ENCODE assay signal across 14 cellular contexts in genomic region chr10:124065382-124066155, GRCh38. TPM values are rescaled to one million over a fixed set of nuclear protein-coding genes. Genes with fewer than 3 reads are reported as not detected.
DNase-seq lines count a peak whose midpoint lies in the region; ATAC-seq and TF ChIP-seq lines count a peak whose summit lies in the region.
"Had no signal": no experiment of that assay in that cellular context is flagged by ENCODE, and none has a peak within 500 bp of the region (broad histone marks: within the 10 kb centered on the region; RNA-seq: fewer than 3 reads in every experiment).

No MANE protein-coding gene starts in this region.

- H3K4me3 ChIP-seq in KMS-11 (IDR thresholded peaks at IDR 0.05; ENCODE audit: insufficient read depth, low read depth, low read length) = no peak overlapping the region
- H3K4me3 ChIP-seq in body of pancreas = no peak overlapping the region
- H3K4me3 ChIP-seq in mesendoderm (ENCODE audit: low read length) = no peak overlapping the region
- no peak overlapping the region for H3K4me3 ChIP-seq in transverse colon

- WGBS in body of pancreas, 2 donors = 31 to 39% methylated on average over 12 of the region's 12 CpGs
- WGBS in mesendoderm (ENCODE audit: extremely low coverage, insufficient coverage, low lambda C conversion rate) = no CpG with 5 or more reads among the region's 12 CpGs
- WGBS in transverse colon (ENCODE audit: low coverage in 1 of 2), 2 donors = 39 to 43% methylated on average over 11 to 12 of the region's 12 CpGs

- H3K4me1 ChIP-seq in KMS-11 (ENCODE audit: low read depth, poor library complexity, severe bottlenecking) (peaks cover 92% of the 10 kb centered on the region), body of pancreas (peaks cover 49% of the 10 kb centered on the region), mesendoderm (ENCODE audit: control insufficient read depth, low read depth, low read length) (peaks cover 9% of the 10 kb centered on the region), transverse colon (peaks cover 11 to 59% (median 19%) of the 10 kb centered on the region in 4 donors)

- H3K79me2 ChIP-seq in KMS-11 (ENCODE audit: insufficient read depth, low read depth) (peaks cover 99% of the 10 kb centered on the region), mesendoderm (ENCODE audit: control insufficient read depth, insufficient read depth, low read length) (no peaks in the 10 kb centered on the region)

- no peak overlapping the region for H3K23ac ChIP-seq in mesendoderm (ENCODE audit: low read length)

- ATAC-seq in body of pancreas (no peak), GM19395 (IDR thresholded peaks at IDR 0.05; ENCODE audit: unreplicated experiment) (no peak), GM18868 (IDR thresholded peaks at IDR 0.05; ENCODE audit: unreplicated experiment) (no peak), HG02852 (IDR thresholded peaks at IDR 0.05; ENCODE audit: unreplicated experiment) (no peak)

- TF ChIP-seq POLR2A in body of pancreas (IDR thresholded peaks at IDR 0.05) = no peak
- no peak for TF ChIP-seq POLR2A in transverse colon (IDR thresholded peaks at IDR 0.05)

- no peak overlapping the region for H3K56ac ChIP-seq in mesendoderm (ENCODE audit: low read length)

- peak overlapping the region; percentile 76 for H2BK15ac ChIP-seq in mesendoderm (replicated peaks; ENCODE audit: low read depth)

- peak overlapping the region; percentile 99 for H3K4me2 ChIP-seq in KMS-11
- no peak overlapping the region for H3K4me2 ChIP-seq in mesendoderm (ENCODE audit: low read length)

- H2AK5ac ChIP-seq in mesendoderm (ENCODE audit: low read length) = no peak overlapping the region

- in situ Hi-C loops in transverse colon (cut with MboI; ENCODE audit: low pct_ligation_motif_present in 1 of 4, low pct_unique_long_range_greater_than_20kb in 1 of 4, low sequenced_read_pairs in 3 of 4) = no loop called here

- no peak overlapping the region for H4K8ac ChIP-seq in mesendoderm (ENCODE audit: low read depth, low read length)

- H3K9ac ChIP-seq in KMS-11 (no peak overlapping the region), mesendoderm (ENCODE audit: low read length) (no peak overlapping the region)

- no peak for TF ChIP-seq EP300 in transverse colon (IDR thresholded peaks at IDR 0.05; ENCODE audit: low read depth)

- no peaks in the 10 kb centered on the region; the same call in 1 of the 2 replicates for H4K20me1 ChIP-seq in KMS-11 (ENCODE audit: insufficient read depth)

- no peak for DNase-seq in body of pancreas
- DNase-seq in mesendoderm = peak; percentile 38
- DNase-seq in transverse colon = no peak
- DNase-seq in medulla oblongata (ENCODE audit: extremely low spot score) = no peak
- DNase-seq: activated naive CD4-positive, alpha-beta T cell treated with Interleukin-2 at 50 U/mL for 16 hours; glutamatergic neuron; NCI-H1694; NCI-H526 treated with DMSO at 0.1 percent for 48 hours; Right ventricle myocardium superior had no signal

- H3K4ac ChIP-seq in mesendoderm (ENCODE audit: low read depth, low read length) = no peak overlapping the region

- H3K79me1 ChIP-seq in mesendoderm (ENCODE audit: low read length) = peaks cover 6% of the 10 kb centered on the region

- no peaks in the 10 kb centered on the region for H3K27me3 ChIP-seq in KMS-11 (ENCODE audit: insufficient read depth, low read depth)
- H3K27me3 ChIP-seq in body of pancreas = no peaks in the 10 kb centered on the region
- H3K27me3 ChIP-seq in mesendoderm (ENCODE audit: insufficient read depth, low read length, poor library complexity) = no peaks in the 10 kb centered on the region
- peaks cover 20% of the 10 kb centered on the region for H3K27me3 ChIP-seq in transverse colon

- H3K9me3 ChIP-seq in body of pancreas = no peaks in the 10 kb centered on the region
- H3K9me3 ChIP-seq in transverse colon = no peaks in the 10 kb centered on the region

- H3K36me3 ChIP-seq in KMS-11 (ENCODE audit: insufficient read depth) (no peaks in the 10 kb centered on the region), body of pancreas (replicated peaks in 1 of 2; ENCODE audit: insufficient read depth in 1 of 2, low read depth in 2 of 2) (no peaks in the 10 kb centered on the region), mesendoderm (ENCODE audit: control insufficient read depth, insufficient read depth, low read length) (no peaks in the 10 kb centered on the region), transverse colon (no peaks in the 10 kb centered on the region)

- TF ChIP-seq CTCF in KMS-11 (conservative IDR thresholded peaks at IDR 0.05; ENCODE audit: low read depth, low read length) = no peak
- TF ChIP-seq CTCF in body of pancreas (IDR thresholded peaks at IDR 0.05) = no peak
- TF ChIP-seq CTCF in transverse colon (IDR thresholded peaks at IDR 0.05) = no peak

- peak overlapping the region; percentile 46 for H3K27ac ChIP-seq in KMS-11
- H3K27ac ChIP-seq in body of pancreas = peak overlapping the region in 3 of 4 donors; percentile 68 to 79 (median 78)
- no peak overlapping the region for H3K27ac ChIP-seq in mesendoderm (ENCODE audit: low read depth, low read length)
- peak overlapping the region; percentile 47 to 72 (median 72) for H3K27ac ChIP-seq in transverse colon

- intact Hi-C loops in body of pancreas (cut with DNase I) (no loop called here), transverse colon (cut with DNase I; ENCODE audit: low total_unique reads) (no loop called here)

- peak overlapping the region; percentile 69 for H3K18ac ChIP-seq in mesendoderm (ENCODE audit: low read length)

- H2BK5ac ChIP-seq in mesendoderm (ENCODE audit: low read length) = no peak overlapping the region

- no peak overlapping the region for H2AFZ ChIP-seq in KMS-11 (ENCODE audit: low read depth)

- H4K5ac ChIP-seq in mesendoderm (ENCODE audit: low read length) = no peak overlapping the region

- no peak overlapping the region for H2BK120ac ChIP-seq in mesendoderm (ENCODE audit: low read depth, low read length)

RNA-seq across cellular contexts. Expression of gene CHST15, which starts 27.8 kb away (rescaled TPM):
- total RNA-seq in body of pancreas (10 to 100 TPM; 18.5 to 21.5 TPM), transverse colon (10 to 100 TPM in 3 of 4 donors, 1 to 10 TPM in 1; 10.0 to 25.4 (median 16.0) TPM)
- polyA plus RNA-seq in mesendoderm (2013, experiment 1 of 2) = 12.6 TPM
- polyA plus RNA-seq in mesendoderm (2013, experiment 2 of 2) = 12.3 TPM
- total RNA-seq: activated CD8-positive, alpha-beta T cell treated with anti-CD3 and anti-CD28 coated beads, Interleukin-2, amount 10 ng/mL, durations not matched to agents 7 days and 5 days had no signal
